13 cellular contexts compared by ENCODE assay signal in genomic region chr13:97235549-97236206, GRCh38. TPM values are rescaled to one million over a fixed set of nuclear protein-coding genes. Genes with fewer than 3 reads are reported as not detected.
DNase-seq lines count a peak whose midpoint lies in the region; ATAC-seq and TF ChIP-seq lines count a peak whose summit lies in the region.
"Had no signal": no experiment of that assay in that cellular context is flagged by ENCODE, and none has a peak within 500 bp of the region (broad histone marks: within the 10 kb centered on the region; RNA-seq: fewer than 3 reads in every experiment).

No MANE protein-coding gene starts in this region.

- intact Hi-C loops in upper lobe of right lung (cut with DNase I) (no loop called here), CD14-positive monocyte (cut with micrococcal nuclease) (no loop called here)

- DNase-seq in NCI-H2029 (lab: John Stamatoyannopoulos, UW), result peak; percentile 36
- DNase-seq in NCI-H2029 treated with DMSO at 0.1 percent for 48 hours (lab: John Stamatoyannopoulos, UW), result no peak
- no peak for DNase-seq in upper lobe of right lung
- DNase-seq in CD14-positive monocyte (ENCODE audit: low spot score), result no peak
- no peak for DNase-seq in foreskin melanocyte
- DNase-seq: 8988T, activated T-cell treated with anti-CD3 and anti-CD28 coated beads for 4 hours, NCI-H446 treated with DMSO at 0.1 percent for 48 hours had no signal

- H3K27me3 ChIP-seq in mucosa of stomach (ENCODE audit: control insufficient read depth, insufficient read depth, low read length) (no peaks in the 10 kb centered on the region), upper lobe of right lung (no peaks in the 10 kb centered on the region)

- ATAC-seq in esophagus mucosa, result peak; percentile 46
- no peak for ATAC-seq in upper lobe of right lung
- no peak for ATAC-seq in GM18868 (IDR thresholded peaks at IDR 0.05; ENCODE audit: unreplicated experiment)
- ATAC-seq: GM12878 had no signal

- H3K36me3 ChIP-seq in mucosa of stomach (ENCODE audit: control insufficient read depth, insufficient read depth, low read length), result no peaks in the 10 kb centered on the region
- peaks cover 4% of the 10 kb centered on the region for H3K36me3 ChIP-seq in upper lobe of right lung

- H3K4me1 Mint-ChIP-seq in CD14-positive monocyte, result peaks cover 17% of the 10 kb centered on the region

- peaks cover 0 to 3% (median 2%) of the 10 kb centered on the region in 3 donors for H3K27me3 Mint-ChIP-seq in CD14-positive monocyte (ENCODE audit: low read depth in 3 of 3)

- H3K9ac ChIP-seq in mucosa of stomach (ENCODE audit: low read length), result peak overlapping the region; percentile 46

- TF ChIP-seq CTCF in upper lobe of right lung (IDR thresholded peaks at IDR 0.05), result no peak
- no peak for TF ChIP-seq CTCF in CD14-positive monocyte (IDR thresholded peaks at IDR 0.05)

- no peaks in the 10 kb centered on the region for H3K9me3 ChIP-seq in mucosa of stomach (ENCODE audit: control insufficient read depth, low read length)
- no peaks in the 10 kb centered on the region for H3K9me3 ChIP-seq in upper lobe of right lung

- H3K9me3 Mint-ChIP-seq in CD14-positive monocyte, result peaks cover 0 to 3% (median 0%) of the 10 kb centered on the region in 7 donors

- H3K4me3 Mint-ChIP-seq in CD14-positive monocyte, result no peak overlapping the region

- H3K4me1 ChIP-seq in mucosa of stomach (ENCODE audit: control insufficient read depth, insufficient read depth, low read length), result peaks cover 66% of the 10 kb centered on the region
- H3K4me1 ChIP-seq in upper lobe of right lung, result peaks cover 74% of the 10 kb centered on the region

- peak overlapping the region; percentile 14 for H3K27ac ChIP-seq in upper lobe of right lung
- H3K27ac ChIP-seq: VCaP had no signal

- H3K36me3 Mint-ChIP-seq in CD14-positive monocyte, result peaks cover 41 to 51% of the 10 kb centered on the region in 2 donors

- no peak overlapping the region for H3K27ac Mint-ChIP-seq in CD14-positive monocyte

- peak overlapping the region; percentile 14 for H3K4me3 ChIP-seq in mucosa of stomach (ENCODE audit: low read length)
- H3K4me3 ChIP-seq in upper lobe of right lung, result no peak overlapping the region
- H3K4me3 ChIP-seq: GM12878 had no signal

RNA-seq across cellular contexts. Expression of gene MBNL2, which starts 13.5 kb away (rescaled TPM):
- total RNA-seq in esophagus mucosa, result 28.1 TPM
- 60.6 TPM for total RNA-seq in upper lobe of right lung
- 10 to 100 TPM; 13.4 to 15.5 TPM for polyA plus RNA-seq in CD14-positive monocyte
